8 cellular contexts compared by ENCODE assay signal in genomic region chr22:17257578-17257977, GRCh38. TPM values are rescaled to one million over a fixed set of nuclear protein-coding genes. Genes with fewer than 3 reads are reported as not detected.
DNase-seq lines count a peak whose midpoint lies in the region; ATAC-seq and FAIRE-seq lines count a peak whose summit lies in the region.

No MANE protein-coding gene starts in this region.

- peak overlapping the region; percentile 88 for H3K27ac ChIP-seq in ectodermal cell (ENCODE audit: insufficient read depth, low read depth, low read length, poor library complexity, severe bottlenecking)
- peak overlapping the region; percentile 89 for H3K27ac ChIP-seq in thymus (ENCODE audit: low read depth)

- peaks cover 39% of the 10 kb centered on the region for H3K4me1 ChIP-seq in ectodermal cell (ENCODE audit: control insufficient read depth, insufficient read depth, low read length)
- peaks cover 17% of the 10 kb centered on the region for H3K4me1 ChIP-seq in thymus (ENCODE audit: control insufficient read depth, insufficient read depth, low read length)

- no peaks in the 10 kb centered on the region for H3K9me3 ChIP-seq in ectodermal cell (ENCODE audit: control insufficient read depth, low read length)
- no peaks in the 10 kb centered on the region for H3K9me3 ChIP-seq in thymus (ENCODE audit: control insufficient read depth)

- ATAC-seq in GM21367 (IDR thresholded peaks at IDR 0.05; ENCODE audit: unreplicated experiment) (peak; percentile 27), HG03571 (IDR thresholded peaks at IDR 0.05; ENCODE audit: unreplicated experiment) (peak; percentile 28)

- WGBS in ectodermal cell, 2 experiments: 19% methylated on average over 3 of the region's 3 CpGs
- WGBS in thymus: 78% methylated on average over 3 of the region's 3 CpGs

- H3K36me3 ChIP-seq in ectodermal cell (ENCODE audit: control insufficient read depth, insufficient read depth, low read length) (no peaks in the 10 kb centered on the region), thymus (ENCODE audit: control insufficient read depth, insufficient read depth) (no peaks in the 10 kb centered on the region)

- FAIRE-seq in frontal cortex (lab: Jason Lieb, UNC): no peak

- H3K4me3 ChIP-seq in GM08714 (ENCODE audit: low read length) (peak overlapping the region; percentile 5; the same call in 1 of the 2 replicates), ectodermal cell (ENCODE audit: insufficient read depth, low read depth, low read length) (peak overlapping the region; percentile 2), thymus (ENCODE audit: low read length) (peak overlapping the region; percentile 46)

- H3K27me3 ChIP-seq in ectodermal cell (ENCODE audit: control insufficient read depth, insufficient read depth, low read length, poor library complexity, severe bottlenecking) (no peaks in the 10 kb centered on the region), thymus (ENCODE audit: control insufficient read depth, insufficient read depth) (no peaks in the 10 kb centered on the region)

- DNase-seq in cerebellar nuclear complex (lab: John Stamatoyannopoulos, UW) (no peak), kidney glomerular epithelial cell (lab: John Stamatoyannopoulos, UW) (no peak), frontal cortex (ENCODE audit: low spot score in 2 of 2) (no peak)

RNA-seq across cellular contexts. Expression of gene ADA2, which starts 38.3 kb away (rescaled TPM):
- polyA plus RNA-seq in ectodermal cell (2013, experiment 1 of 4): 20.8 TPM
- 22.5 TPM for polyA plus RNA-seq in ectodermal cell (2013, experiment 2 of 4)
- 15.8 TPM for polyA plus RNA-seq in ectodermal cell (2013, experiment 3 of 4)
- polyA plus RNA-seq in ectodermal cell (2013, experiment 4 of 4): 18.6 TPM
- 37.7 TPM for polyA plus RNA-seq in thymus
- total RNA-seq in frontal cortex: 2.9 TPM
